9 cellular contexts compared by ENCODE assay signal in the genomic region with DNA sequence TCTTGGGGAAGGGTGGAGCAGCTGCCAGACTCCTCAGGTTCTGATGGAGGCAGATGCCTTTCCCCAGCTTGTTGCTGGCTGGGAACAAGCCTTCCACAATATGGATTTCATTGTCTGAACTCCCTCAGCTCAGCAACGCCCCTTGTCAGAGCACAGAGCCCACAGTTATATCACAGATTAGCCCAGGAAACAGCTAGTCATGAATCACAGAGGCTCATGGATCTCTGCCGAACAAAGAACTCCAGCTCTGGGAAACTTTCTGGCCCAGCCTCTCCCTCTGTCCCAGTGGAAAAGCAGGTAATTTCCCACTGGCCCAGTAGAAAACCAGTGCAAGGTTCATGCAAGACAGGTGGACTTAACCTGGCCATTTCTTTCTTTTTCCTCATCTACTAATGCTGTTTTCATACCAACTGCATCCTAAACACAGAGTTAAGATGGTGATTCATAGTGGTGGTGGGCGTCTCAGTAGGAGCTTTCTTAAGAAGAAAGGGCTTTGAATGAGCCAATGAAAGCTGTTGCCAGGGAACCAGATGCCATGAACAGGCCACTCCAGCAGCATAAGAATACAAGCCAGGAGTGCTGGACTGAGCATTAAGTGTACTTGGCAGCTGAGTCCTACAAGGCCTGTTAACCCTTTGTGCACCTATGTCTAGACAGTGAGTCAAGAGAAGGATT. TPM values are rescaled to one million over a fixed set of nuclear protein-coding genes. Genes with fewer than 3 reads are reported as not detected.
A peak's percentile ranks its signal among the peaks of the same experiment; 100 is the strongest.
DNase-seq lines count a peak whose midpoint lies in the region; ATAC-seq and TF ChIP-seq lines count a peak whose summit lies in the region.
"Had no signal": no experiment of that assay in that cellular context is flagged by ENCODE, and none has a peak within 500 bp of the region (broad histone marks: within the 10 kb centered on the region; RNA-seq: fewer than 3 reads in every experiment).

No MANE protein-coding gene starts in this region.

- no peak overlapping the region for H3K4me3 Mint-ChIP-seq in CD8-positive, alpha-beta memory T cell

- no peak overlapping the region for H3K4me3 ChIP-seq in fibroblast of villous mesenchyme (ENCODE audit: low read depth, low read length)
- H3K4me3 ChIP-seq in CD8-positive, alpha-beta memory T cell (ENCODE audit: low read length), result no peak overlapping the region

- no peak overlapping the region for H3K27ac Mint-ChIP-seq in CD8-positive, alpha-beta memory T cell

- H3K27me3 Mint-ChIP-seq in CD8-positive, alpha-beta memory T cell, result peaks cover 9 to 22% of the 10 kb centered on the region in 2 donors

- H3K4me1 Mint-ChIP-seq in CD8-positive, alpha-beta memory T cell, result no peaks in the 10 kb centered on the region

- POLR2A ChIA-PET in CD8-positive, alpha-beta memory T cell (lab: Charles Lee), result no interaction called here

- CTCF ChIA-PET in CD8-positive, alpha-beta memory T cell (lab: Charles Lee), result interaction anchor here (1.2 kb wide), 1 partner anchor 10 kb away, joined by 3 read pairs; no protein-coding TSS in a partner anchor

- peak; percentile 50 for DNase-seq in GM04503 (ENCODE audit: low read depth)
- DNase-seq in NCI-H69 (lab: John Stamatoyannopoulos, UW), result peak; percentile 59
- peak; percentile 59 for DNase-seq in fibroblast of villous mesenchyme (ENCODE audit: low read depth)
- DNase-seq in pons (ENCODE audit: low spot score), result peak; percentile 27
- DNase-seq in CD8-positive, alpha-beta memory T cell, result no peak

- H3K9me3 Mint-ChIP-seq in CD8-positive, alpha-beta memory T cell, result no peaks in the 10 kb centered on the region

- no peaks in the 10 kb centered on the region for H3K9me3 ChIP-seq in CD8-positive, alpha-beta memory T cell (ENCODE audit: low read length)

- no peak for ATAC-seq in GM19324 (IDR thresholded peaks at IDR 0.05; ENCODE audit: low FRiP score, unreplicated experiment)
- ATAC-seq in GM19035 (IDR thresholded peaks at IDR 0.05; ENCODE audit: unreplicated experiment), result no peak
- ATAC-seq in HG02981 (IDR thresholded peaks at IDR 0.05; ENCODE audit: unreplicated experiment), result no peak

- H3K4me1 ChIP-seq in CD8-positive, alpha-beta memory T cell (ENCODE audit: insufficient read depth, low read length), result no peaks in the 10 kb centered on the region

- no peaks in the 10 kb centered on the region for H3K27me3 ChIP-seq in CD8-positive, alpha-beta memory T cell (ENCODE audit: insufficient read depth, low read length, poor library complexity, severe bottlenecking)

- no peak for TF ChIP-seq CTCF in fibroblast of villous mesenchyme (IDR thresholded peaks at IDR 0.05; ENCODE audit: insufficient read depth, low read depth, low read length)

- no peak overlapping the region for H3K27ac ChIP-seq in CD8-positive, alpha-beta memory T cell (ENCODE audit: low read depth, low read length)

- H3K36me3 ChIP-seq in CD8-positive, alpha-beta memory T cell (ENCODE audit: insufficient read depth, low read length), result no peaks in the 10 kb centered on the region

- H3K36me3 Mint-ChIP-seq in CD8-positive, alpha-beta memory T cell, result no peaks in the 10 kb centered on the region

RNA-seq across cellular contexts. Expression of a gene that starts 8.7 kb away (rescaled TPM):
- under 0.01 TPM in 2 replicates for total RNA-seq in fibroblast of villous mesenchyme
- not detected for total RNA-seq in CD8-positive, alpha-beta memory T cell
- not detected for polyA plus RNA-seq in CD8-positive, alpha-beta memory T cell
- total RNA-seq: activated CD8-positive, alpha-beta memory T cell treated with anti-CD3 and anti-CD28 coated beads for 36 hours had no signal

RNA-seq across cellular contexts. Expression of a gene that starts 30.7 kb away (rescaled TPM):
- 14.7 and 43.8 TPM in 2 replicates for total RNA-seq in fibroblast of villous mesenchyme
- total RNA-seq in CD8-positive, alpha-beta memory T cell, result under 1 TPM; 0.55 to 0.75 TPM
- polyA plus RNA-seq in CD8-positive, alpha-beta memory T cell, result not detected

Comparison
In these comparisons a context has a peak if more than half of its experiments do, and no peak if none do; other contexts are left out.
1. DNase-seq: peak in GM04503 (single experiment), NCI-H69 (single experiment), fibroblast of villous mesenchyme (single experiment) and pons (single experiment); none in CD8-positive, alpha-beta memory T cell (0 of 5).